In the genomic region with DNA sequence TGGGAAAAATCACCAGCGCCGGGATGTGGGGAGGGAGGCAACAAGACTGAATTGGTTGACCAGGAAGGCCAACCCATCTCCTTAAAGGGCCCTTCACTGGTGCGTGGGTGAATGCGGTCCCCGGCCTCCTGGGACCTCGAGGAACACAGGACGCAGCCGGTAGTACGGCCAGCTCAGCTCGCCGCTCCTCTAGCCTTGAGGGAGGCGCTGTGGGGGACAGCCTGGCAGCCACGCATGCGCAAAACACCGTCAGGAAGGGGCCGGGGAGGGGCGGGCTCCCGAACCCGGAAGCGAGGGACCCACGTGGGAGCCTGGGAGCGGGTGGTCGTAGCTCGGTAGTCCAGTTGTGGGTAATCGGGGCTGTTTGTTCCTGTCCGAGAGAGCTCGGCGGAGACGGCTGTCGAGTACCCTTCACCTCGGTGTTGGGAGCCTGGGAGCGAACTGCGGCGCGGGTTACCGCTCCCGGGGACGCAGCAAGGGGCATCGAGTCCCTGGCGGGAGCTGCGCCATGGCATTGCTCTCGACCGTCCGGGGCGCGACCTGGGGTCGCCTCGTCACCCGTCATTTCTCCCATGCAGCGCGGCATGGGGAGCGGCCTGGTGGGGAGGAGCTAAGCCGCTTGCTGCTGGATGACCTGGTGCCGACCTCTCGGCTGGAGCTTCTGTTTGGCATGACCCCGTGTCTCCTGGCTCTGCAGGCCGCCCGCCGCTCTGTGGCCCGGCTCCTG, we compare ENCODE assay signal across 1 cellular context.
TF ChIP-seq lines count a peak whose summit lies in the region.

A gene with protein sequence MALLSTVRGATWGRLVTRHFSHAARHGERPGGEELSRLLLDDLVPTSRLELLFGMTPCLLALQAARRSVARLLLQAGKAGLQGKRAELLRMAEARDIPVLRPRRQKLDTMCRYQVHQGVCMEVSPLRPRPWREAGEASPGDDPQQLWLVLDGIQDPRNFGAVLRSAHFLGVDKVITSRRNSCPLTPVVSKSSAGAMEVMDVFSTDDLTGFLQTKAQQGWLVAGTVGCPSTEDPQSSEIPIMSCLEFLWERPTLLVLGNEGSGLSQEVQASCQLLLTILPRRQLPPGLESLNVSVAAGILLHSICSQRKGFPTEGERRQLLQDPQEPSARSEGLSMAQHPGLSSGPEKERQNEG (plus strand): TSS at position 281 of the 727 bp plus-strand sequence. CDS start 228 bp downstream, at position 509.

TF ChIP-seq in GM12878, 131 proteins besides CTCF, POLR2A, EP300 and RAD21 (continued from another document and continues in another):
- TF ChIP-seq USF1 (IDR thresholded peaks at IDR 0.05; ENCODE audit: borderline replicate concordance, extremely low read length, insufficient read depth, low read depth, low read length) (peak; percentile 88), NFIC (IDR thresholded peaks at IDR 0.05; ENCODE audit: low read depth, low read length) (no peak), MEF2A (IDR thresholded peaks at IDR 0.05; ENCODE audit: insufficient read depth, low read depth, low read length) (0 out of 2 replicates have a peak, but pooled peaks have one; percentile 12), POLR2AphosphoS2 (IDR thresholded peaks at IDR 0.05; ENCODE audit: low read depth, low read length) (no peak; the same call in 1 of the 2 replicates), MAX (IDR thresholded peaks at IDR 0.05; ENCODE audit: low read depth, low read length) (peak; percentile 96), HDGF (IDR thresholded peaks at IDR 0.05) (no peak; the same call in 1 of the 2 replicates), STAT1 (conservative IDR thresholded peaks at IDR 0.05) (no peak; the same call in 1 of the 2 replicates), MYC (IDR thresholded peaks at IDR 0.05; ENCODE audit: insufficient read depth, insufficient read length, insufficient replicate concordance, low read length, severe bottlenecking) (peak; percentile 91), NR2C2 (IDR thresholded peaks at IDR 0.05; ENCODE audit: borderline replicate concordance, control insufficient read depth, insufficient read length, low read depth) (no peak), FOXK2 (IDR thresholded peaks at IDR 0.05) (no peak), ETV6 (conservative IDR thresholded peaks at IDR 0.05 in 1 of 2, IDR thresholded peaks at IDR 0.05 in 1 of 2; ENCODE audit: borderline replicate concordance in 1 of 2, low read depth in 1 of 2) (no peak), STAT3 (IDR thresholded peaks at IDR 0.05; ENCODE audit: low read depth, low read length) (no peak), MXI1 (IDR thresholded peaks at IDR 0.05; ENCODE audit: low read depth, low read length) (peak; percentile 98), E2F8 (IDR thresholded peaks at IDR 0.05; ENCODE audit: low read depth, partially characterized antibody) (no peak), RAD51 (IDR thresholded peaks at IDR 0.05) (peak; percentile 72), PML (IDR thresholded peaks at IDR 0.05; ENCODE audit: low read length) (peak; percentile 94; the same call in 1 of the 2 replicates), MTA3 (IDR thresholded peaks at IDR 0.05; ENCODE audit: borderline replicate concordance, low read length) (no peak), SMAD1 (IDR thresholded peaks at IDR 0.05; ENCODE audit: low read depth, partially characterized antibody) (peak; percentile 55), PAX8 (IDR thresholded peaks at IDR 0.05) (no peak), IRF5 (IDR thresholded peaks at IDR 0.05; ENCODE audit: borderline replicate concordance) (no peak), ZNF217 (IDR thresholded peaks at IDR 0.05) (no peak), HDAC2 (IDR thresholded peaks at IDR 0.05) (no peak), TARDBP (IDR thresholded peaks at IDR 0.05; ENCODE audit: borderline replicate concordance) (no peak), SMC3 (IDR thresholded peaks at IDR 0.05; ENCODE audit: borderline replicate concordance, low read length) (no peak), JUND (IDR thresholded peaks at IDR 0.05; ENCODE audit: low read depth, low read length) (no peak), ZNF622 (IDR thresholded peaks at IDR 0.05) (no peak), NFYA (IDR thresholded peaks at IDR 0.05; ENCODE audit: borderline replicate concordance, low read depth, low read length) (no peak), TBL1XR1 (IDR thresholded peaks at IDR 0.05; ENCODE audit: low read depth, low read length) (no peak), DPF2 (IDR thresholded peaks at IDR 0.05) (peak; percentile 72), NFXL1 (IDR thresholded peaks at IDR 0.05; ENCODE audit: borderline replicate concordance) (no peak), CREM (IDR thresholded peaks at IDR 0.05; ENCODE audit: low read depth) (peak; percentile 35; the same call in 1 of the 2 replicates), IKZF2 (IDR thresholded peaks at IDR 0.05) (peak; percentile 45 to 62; a peak in 2 of 4 replicates), TCF12 (IDR thresholded peaks at IDR 0.05; ENCODE audit: low read depth, low read length) (no peak), SMARCA5 (IDR thresholded peaks at IDR 0.05) (no peak)
- TF ChIP-seq, protein P1, sequence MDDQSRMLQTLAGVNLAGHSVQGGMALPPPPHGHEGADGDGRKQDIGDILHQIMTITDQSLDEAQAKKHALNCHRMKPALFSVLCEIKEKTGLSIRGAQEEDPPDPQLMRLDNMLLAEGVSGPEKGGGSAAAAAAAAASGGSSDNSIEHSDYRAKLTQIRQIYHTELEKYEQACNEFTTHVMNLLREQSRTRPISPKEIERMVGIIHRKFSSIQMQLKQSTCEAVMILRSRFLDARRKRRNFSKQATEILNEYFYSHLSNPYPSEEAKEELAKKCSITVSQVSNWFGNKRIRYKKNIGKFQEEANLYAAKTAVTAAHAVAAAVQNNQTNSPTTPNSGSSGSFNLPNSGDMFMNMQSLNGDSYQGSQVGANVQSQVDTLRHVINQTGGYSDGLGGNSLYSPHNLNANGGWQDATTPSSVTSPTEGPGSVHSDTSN (IDR thresholded peaks at IDR 0.05; ENCODE audit: insufficient replicate concordance, low read depth, low read length) = no peak
- TF ChIP-seq, protein P2, sequence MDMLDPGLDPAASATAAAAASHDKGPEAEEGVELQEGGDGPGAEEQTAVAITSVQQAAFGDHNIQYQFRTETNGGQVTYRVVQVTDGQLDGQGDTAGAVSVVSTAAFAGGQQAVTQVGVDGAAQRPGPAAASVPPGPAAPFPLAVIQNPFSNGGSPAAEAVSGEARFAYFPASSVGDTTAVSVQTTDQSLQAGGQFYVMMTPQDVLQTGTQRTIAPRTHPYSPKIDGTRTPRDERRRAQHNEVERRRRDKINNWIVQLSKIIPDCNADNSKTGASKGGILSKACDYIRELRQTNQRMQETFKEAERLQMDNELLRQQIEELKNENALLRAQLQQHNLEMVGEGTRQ (IDR thresholded peaks at IDR 0.05; ENCODE audit: borderline replicate concordance, low read depth, low read length) = peak; percentile 46; the same call in 1 of the 2 replicates
- TF ChIP-seq, protein P3, sequence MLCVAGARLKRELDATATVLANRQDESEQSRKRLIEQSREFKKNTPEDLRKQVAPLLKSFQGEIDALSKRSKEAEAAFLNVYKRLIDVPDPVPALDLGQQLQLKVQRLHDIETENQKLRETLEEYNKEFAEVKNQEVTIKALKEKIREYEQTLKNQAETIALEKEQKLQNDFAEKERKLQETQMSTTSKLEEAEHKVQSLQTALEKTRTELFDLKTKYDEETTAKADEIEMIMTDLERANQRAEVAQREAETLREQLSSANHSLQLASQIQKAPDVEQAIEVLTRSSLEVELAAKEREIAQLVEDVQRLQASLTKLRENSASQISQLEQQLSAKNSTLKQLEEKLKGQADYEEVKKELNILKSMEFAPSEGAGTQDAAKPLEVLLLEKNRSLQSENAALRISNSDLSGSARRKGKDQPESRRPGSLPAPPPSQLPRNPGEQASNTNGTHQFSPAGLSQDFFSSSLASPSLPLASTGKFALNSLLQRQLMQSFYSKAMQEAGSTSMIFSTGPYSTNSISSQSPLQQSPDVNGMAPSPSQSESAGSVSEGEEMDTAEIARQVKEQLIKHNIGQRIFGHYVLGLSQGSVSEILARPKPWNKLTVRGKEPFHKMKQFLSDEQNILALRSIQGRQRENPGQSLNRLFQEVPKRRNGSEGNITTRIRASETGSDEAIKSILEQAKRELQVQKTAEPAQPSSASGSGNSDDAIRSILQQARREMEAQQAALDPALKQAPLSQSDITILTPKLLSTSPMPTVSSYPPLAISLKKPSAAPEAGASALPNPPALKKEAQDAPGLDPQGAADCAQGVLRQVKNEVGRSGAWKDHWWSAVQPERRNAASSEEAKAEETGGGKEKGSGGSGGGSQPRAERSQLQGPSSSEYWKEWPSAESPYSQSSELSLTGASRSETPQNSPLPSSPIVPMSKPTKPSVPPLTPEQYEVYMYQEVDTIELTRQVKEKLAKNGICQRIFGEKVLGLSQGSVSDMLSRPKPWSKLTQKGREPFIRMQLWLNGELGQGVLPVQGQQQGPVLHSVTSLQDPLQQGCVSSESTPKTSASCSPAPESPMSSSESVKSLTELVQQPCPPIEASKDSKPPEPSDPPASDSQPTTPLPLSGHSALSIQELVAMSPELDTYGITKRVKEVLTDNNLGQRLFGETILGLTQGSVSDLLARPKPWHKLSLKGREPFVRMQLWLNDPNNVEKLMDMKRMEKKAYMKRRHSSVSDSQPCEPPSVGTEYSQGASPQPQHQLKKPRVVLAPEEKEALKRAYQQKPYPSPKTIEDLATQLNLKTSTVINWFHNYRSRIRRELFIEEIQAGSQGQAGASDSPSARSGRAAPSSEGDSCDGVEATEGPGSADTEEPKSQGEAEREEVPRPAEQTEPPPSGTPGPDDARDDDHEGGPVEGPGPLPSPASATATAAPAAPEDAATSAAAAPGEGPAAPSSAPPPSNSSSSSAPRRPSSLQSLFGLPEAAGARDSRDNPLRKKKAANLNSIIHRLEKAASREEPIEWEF (IDR thresholded peaks at IDR 0.05; ENCODE audit: insufficient replicate concordance, low read depth, low read length) = no peak
- TF ChIP-seq, protein P4, sequence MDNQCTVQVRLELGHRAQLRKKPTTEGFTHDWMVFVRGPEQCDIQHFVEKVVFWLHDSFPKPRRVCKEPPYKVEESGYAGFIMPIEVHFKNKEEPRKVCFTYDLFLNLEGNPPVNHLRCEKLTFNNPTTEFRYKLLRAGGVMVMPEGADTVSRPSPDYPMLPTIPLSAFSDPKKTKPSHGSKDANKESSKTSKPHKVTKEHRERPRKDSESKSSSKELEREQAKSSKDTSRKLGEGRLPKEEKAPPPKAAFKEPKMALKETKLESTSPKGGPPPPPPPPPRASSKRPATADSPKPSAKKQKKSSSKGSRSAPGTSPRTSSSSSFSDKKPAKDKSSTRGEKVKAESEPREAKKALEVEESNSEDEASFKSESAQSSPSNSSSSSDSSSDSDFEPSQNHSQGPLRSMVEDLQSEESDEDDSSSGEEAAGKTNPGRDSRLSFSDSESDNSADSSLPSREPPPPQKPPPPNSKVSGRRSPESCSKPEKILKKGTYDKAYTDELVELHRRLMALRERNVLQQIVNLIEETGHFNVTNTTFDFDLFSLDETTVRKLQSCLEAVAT (IDR thresholded peaks at IDR 0.05) = peak; percentile 98
- TF ChIP-seq, protein P5, sequence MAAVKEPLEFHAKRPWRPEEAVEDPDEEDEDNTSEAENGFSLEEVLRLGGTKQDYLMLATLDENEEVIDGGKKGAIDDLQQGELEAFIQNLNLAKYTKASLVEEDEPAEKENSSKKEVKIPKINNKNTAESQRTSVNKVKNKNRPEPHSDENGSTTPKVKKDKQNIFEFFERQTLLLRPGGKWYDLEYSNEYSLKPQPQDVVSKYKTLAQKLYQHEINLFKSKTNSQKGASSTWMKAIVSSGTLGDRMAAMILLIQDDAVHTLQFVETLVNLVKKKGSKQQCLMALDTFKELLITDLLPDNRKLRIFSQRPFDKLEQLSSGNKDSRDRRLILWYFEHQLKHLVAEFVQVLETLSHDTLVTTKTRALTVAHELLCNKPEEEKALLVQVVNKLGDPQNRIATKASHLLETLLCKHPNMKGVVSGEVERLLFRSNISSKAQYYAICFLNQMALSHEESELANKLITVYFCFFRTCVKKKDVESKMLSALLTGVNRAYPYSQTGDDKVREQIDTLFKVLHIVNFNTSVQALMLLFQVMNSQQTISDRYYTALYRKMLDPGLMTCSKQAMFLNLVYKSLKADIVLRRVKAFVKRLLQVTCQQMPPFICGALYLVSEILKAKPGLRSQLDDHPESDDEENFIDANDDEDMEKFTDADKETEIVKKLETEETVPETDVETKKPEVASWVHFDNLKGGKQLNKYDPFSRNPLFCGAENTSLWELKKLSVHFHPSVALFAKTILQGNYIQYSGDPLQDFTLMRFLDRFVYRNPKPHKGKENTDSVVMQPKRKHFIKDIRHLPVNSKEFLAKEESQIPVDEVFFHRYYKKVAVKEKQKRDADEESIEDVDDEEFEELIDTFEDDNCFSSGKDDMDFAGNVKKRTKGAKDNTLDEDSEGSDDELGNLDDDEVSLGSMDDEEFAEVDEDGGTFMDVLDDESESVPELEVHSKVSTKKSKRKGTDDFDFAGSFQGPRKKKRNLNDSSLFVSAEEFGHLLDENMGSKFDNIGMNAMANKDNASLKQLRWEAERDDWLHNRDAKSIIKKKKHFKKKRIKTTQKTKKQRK (IDR thresholded peaks at IDR 0.05; ENCODE audit: low read depth, low read length) = no peak
